ENCODE assay signal across 2 cellular contexts in genomic region chr1:201302168-201302896, GRCh38.
TF ChIP-seq lines count a peak whose summit lies in the region.

No MANE protein-coding gene starts in this region.

TF ChIP-seq in GM23338, 12 proteins besides CTCF, POLR2A, EP300 and RAD21 (continued from another document):
- TF ChIP-seq REST (IDR thresholded peaks at IDR 0.05; ENCODE audit: unreplicated experiment) (no peak), POLR2AphosphoS5 (IDR thresholded peaks at IDR 0.05; ENCODE audit: low read depth) (no peak), ZNF114 (CRISPR knock-in tag; IDR thresholded peaks at IDR 0.05) (no peak), NANOG (IDR thresholded peaks at IDR 0.05; ENCODE audit: borderline replicate concordance) (no peak), EZH2 (IDR thresholded peaks at IDR 0.05; ENCODE audit: low read depth, unreplicated experiment) (no peak), ZNF462 (CRISPR knock-in tag; IDR thresholded peaks at IDR 0.05) (no peak), ZNF331 (CRISPR knock-in tag; IDR thresholded peaks at IDR 0.05; ENCODE audit: low read depth) (no peak), EZH2phosphoT487 (IDR thresholded peaks at IDR 0.05; ENCODE audit: unreplicated experiment) (no peak)

TF ChIP-seq in WTC11, 78 proteins besides CTCF, POLR2A, EP300 and RAD21 (continued from another document):
- TF ChIP-seq E2F4 (CRISPR knock-in tag; IDR thresholded peaks at IDR 0.05; ENCODE audit: borderline replicate concordance, low read depth) (no peak), NFATC4 (CRISPR knock-in tag; IDR thresholded peaks at IDR 0.05) (no peak), ZNF219 (CRISPR knock-in tag; IDR thresholded peaks at IDR 0.05; ENCODE audit: borderline replicate concordance) (no peak), ZNF512 (CRISPR knock-in tag; IDR thresholded peaks at IDR 0.05; ENCODE audit: borderline replicate concordance) (no peak), ZNF263 (CRISPR knock-in tag; IDR thresholded peaks at IDR 0.05; ENCODE audit: low read depth) (no peak)
